ENCODE assay signal across 1 cellular context in genomic region chr1:39902121-39902807, GRCh38.
TF ChIP-seq lines count a peak whose summit lies in the region.

No MANE protein-coding gene starts in this region.

TF ChIP-seq in HCT116, 20 proteins besides CTCF, POLR2A, EP300 and RAD21 (continued from another document):
- no peak for TF ChIP-seq ZBTB33 (IDR thresholded peaks at IDR 0.05; ENCODE audit: extremely low read depth, insufficient replicate concordance, low read length)
